35 cellular contexts compared by ENCODE assay signal in genomic region chr1:18293291-18293690, GRCh38.
DNase-seq lines count a peak whose midpoint lies in the region; ATAC-seq, FAIRE-seq and TF ChIP-seq lines count a peak whose summit lies in the region.
"Had no signal": no experiment of that assay in that cellular context is flagged by ENCODE, and none has a peak within 500 bp of the region (broad histone marks: within the 10 kb centered on the region; RNA-seq: fewer than 3 reads in every experiment).

No MANE protein-coding gene starts in this region.

- no peaks in the 10 kb centered on the region for H3K23me2 ChIP-seq in H1 (ENCODE audit: low read depth, low read length)

- H2BK20ac ChIP-seq in H1 (ENCODE audit: low read length) = peak overlapping the region; percentile 100; the same call in 1 of the 2 replicates

- no peak overlapping the region for H4K8ac ChIP-seq in H1 (ENCODE audit: extremely low read depth, insufficient read depth, low read length)

- H4K20me1 ChIP-seq in H1 (replicated peaks in 1 of 2; ENCODE audit: control insufficient read depth in 1 of 2, insufficient read depth in 2 of 2, low read length in 2 of 2) = no peaks in the 10 kb centered on the region

- peak overlapping the region; percentile 87; the same call in 1 of the 2 replicates for H2BK5ac ChIP-seq in H1 (ENCODE audit: low read depth, low read length)

- H3K36me3 ChIP-seq in H1 (ENCODE audit: control insufficient read depth in 2 of 4, insufficient read depth in 4 of 4, low read length in 3 of 4) = no peaks in the 10 kb centered on the region
- H3K36me3 ChIP-seq: adrenal gland, esophagus squamous epithelium, heart right ventricle, upper lobe of right lung had no signal

- intact Hi-C loops in cardiac septum (cut with DNase I) = no loop called here

- peak overlapping the region; percentile 78; the same call in 1 of the 2 replicates for H2AK5ac ChIP-seq in H1 (ENCODE audit: low read depth, low read length)

- H3K18ac ChIP-seq in H1 (ENCODE audit: extremely low read depth, low read length) = peak overlapping the region; percentile 92

- peak overlapping the region; percentile 47 for H3K4ac ChIP-seq in H1 (replicated peaks; ENCODE audit: insufficient read length, low read depth, low read length)

- H2AFZ ChIP-seq in H1 (ENCODE audit: low read length) = no peak overlapping the region
- H2AFZ ChIP-seq: parathyroid adenoma had no signal

- no peak for FAIRE-seq in H1 (lab: Jason Lieb, UNC)
- FAIRE-seq: endometrium, GM18507, kidney, RCC 7860 had no signal

- H3K14ac ChIP-seq in H1 (ENCODE audit: insufficient read length) = no peak overlapping the region

- no peak overlapping the region for H3K9ac ChIP-seq in H1 (replicated peaks in 1 of 4; ENCODE audit: extremely low read depth in 1 of 4, low read depth in 3 of 4, low read length in 3 of 4)
- H3K9ac ChIP-seq: KMS-11, parathyroid adenoma had no signal

- no peak for ATAC-seq in HG03469 (IDR thresholded peaks at IDR 0.05; ENCODE audit: unreplicated experiment)
- ATAC-seq: activated CD8-positive, alpha-beta T cell treated with anti-CD3 and anti-CD28 coated beads, Interleukin-2, amount 10 ng/mL, durations not matched to agents 7 days and 5 days; activated T-helper 17 cell treated with anti-CD3 and anti-CD28 coated beads, Interleukin-2, amount 50 U/mL, for 72 hours; body of pancreas; foreskin keratinocyte; heart right ventricle; upper lobe of right lung had no signal

- peak; percentile 18 to 34 for DNase-seq in NCI-H187 (lab: John Stamatoyannopoulos, UW)
- DNase-seq in NCI-H187 treated with DMSO at 0.1 percent for 48 hours (lab: John Stamatoyannopoulos, UW) = no peak
- peak; percentile 34 for DNase-seq in NCI-H2171 (lab: John Stamatoyannopoulos, UW)
- no peak for DNase-seq in H1 (ENCODE audit: low read depth in 1 of 2, low spot score in 2 of 2)
- DNase-seq in cardiac septum (ENCODE audit: low spot score) = no peak
- DNase-seq in activated CD4-positive, CD25-positive, alpha-beta regulatory T cell treated with anti-CD3 and anti-CD28 coated beads, Interleukin-2, amount 50 U/mL, for 72 hours = no peak
- DNase-seq: 8988T; activated CD4-positive, alpha-beta T cell treated with anti-CD3 and anti-CD28 coated beads for 4 hours; activated CD8-positive, alpha-beta T cell treated with anti-CD3 and anti-CD28 coated beads, Interleukin-2, amount 10 ng/mL, durations not matched to agents 7 days and 5 days; activated naive CD4-positive, alpha-beta T cell treated with anti-CD3 and anti-CD28 coated beads, Interleukin-2, amount 10 ng/mL, durations not matched to agents 7 days and 5 days; adrenal gland; body of pancreas; dermis blood vessel endothelial cell; EL; esophagus squamous epithelium; foreskin keratinocyte; GOT3; heart right ventricle; kidney; MM.1S; NCI-H1694; NCI-H526; retina; stimulated activated naive CD4-positive, alpha-beta T cell; upper lobe of right lung had no signal

- TF ChIP-seq CTCF in H1 (IDR thresholded peaks at IDR 0.05; ENCODE audit: control extremely low read depth in 1 of 3, insufficient read depth in 1 of 3, low read depth in 1 of 3, low read length in 3 of 3) = no peak

- TF ChIP-seq EP300 in Ishikawa (IDR thresholded peaks at IDR 0.05; ENCODE audit: borderline replicate concordance) (no peak), H1 (IDR thresholded peaks at IDR 0.05; ENCODE audit: borderline replicate concordance in 1 of 2, low read depth in 2 of 2, low read length in 2 of 2) (no peak)

- H3K4me2 ChIP-seq in H1 (ENCODE audit: insufficient read depth in 1 of 2, low read depth in 2 of 2, low read length in 2 of 2) = no peak overlapping the region
- H3K4me2 ChIP-seq: KMS-11 had no signal

- H3K23ac ChIP-seq in H1 (ENCODE audit: insufficient read length) = no peak overlapping the region

- no peaks in the 10 kb centered on the region for H3K79me2 ChIP-seq in H1 (ENCODE audit: control insufficient read depth in 1 of 2, insufficient read depth in 2 of 2, low read length in 2 of 2)
- H3K79me2 ChIP-seq: parathyroid adenoma had no signal

- H3K9me3 ChIP-seq in H1 (ENCODE audit: insufficient read depth in 2 of 2, low read depth in 1 of 2, low read length in 1 of 2) = no peaks in the 10 kb centered on the region
- H3K9me3 ChIP-seq: adrenal gland, body of pancreas, esophagus squamous epithelium, heart right ventricle, upper lobe of right lung had no signal

- H3K4me1 ChIP-seq in H1 (replicated peaks in 1 of 4; ENCODE audit: control insufficient read depth in 3 of 4, insufficient read depth in 4 of 4, low read length in 3 of 4) = peaks cover 14 to 44% (median 30%) of the 10 kb centered on the region in 4 experiments
- H3K4me1 ChIP-seq: adrenal gland, body of pancreas, esophagus squamous epithelium, foreskin keratinocyte, heart right ventricle, parathyroid adenoma, upper lobe of right lung had no signal

- no peak overlapping the region for H4K5ac ChIP-seq in H1 (ENCODE audit: insufficient read length, low read depth, low read length)

- H3K27me3 ChIP-seq in H1 (replicated peaks in 1 of 4; ENCODE audit: control insufficient read depth in 3 of 4, extremely low read depth in 1 of 4, insufficient read depth in 3 of 4, low read length in 3 of 4) = no peaks in the 10 kb centered on the region; a peak in 1 of 7 replicates
- H3K27me3 ChIP-seq: adrenal gland, foreskin keratinocyte had no signal

- no peak overlapping the region for H3K4me3 ChIP-seq in H1 (ENCODE audit: extremely low read depth in 1 of 4, insufficient read depth in 2 of 4, low read depth in 3 of 4, low read length in 4 of 4)
- H3K4me3 ChIP-seq: adrenal gland, body of pancreas, esophagus squamous epithelium, heart right ventricle, skin epidermis, upper lobe of right lung had no signal

- CTCF ChIA-PET in H1 (lab: Charles Lee; ENCODE audit: partially characterized antibody) = interaction anchor here (0.5 to 3.1 kb wide), 8 partner anchors 9 to 972 kb away, joined by 3 to 16 read pairs (median 4); no protein-coding TSS in a partner anchor

- H3K27ac ChIP-seq in H1 (ENCODE audit: low read depth, low read length) = no peak overlapping the region
- H3K27ac ChIP-seq: adrenal gland, body of pancreas, C4-2B, esophagus squamous epithelium, foreskin keratinocyte, heart right ventricle, KMS-11, parathyroid adenoma, skin epidermis, upper lobe of right lung had no signal

- H2BK15ac ChIP-seq in H1 (ENCODE audit: low read length) = peak overlapping the region; percentile 82; the same call in 1 of the 2 replicates

- H3K79me1 ChIP-seq in H1 (ENCODE audit: low read depth, low read length) = no peaks in the 10 kb centered on the region

- TF ChIP-seq POLR2A in H1 (IDR thresholded peaks at IDR 0.05; ENCODE audit: control extremely low read depth in 1 of 2, low read depth in 2 of 2, low read length in 2 of 2) = no peak

- no peak overlapping the region for H3K56ac ChIP-seq in H1 (replicated peaks; ENCODE audit: insufficient read length, low read depth, low read length)

- peak overlapping the region; percentile 96 for H4K91ac ChIP-seq in H1 (replicated peaks; ENCODE audit: insufficient read length, low read length)

- POLR2A ChIA-PET in H1 (lab: Charles Lee; ENCODE audit: partially characterized antibody) = interaction anchor here (0.6 to 2.2 kb wide), 3 partner anchors 8 to 58 kb away, joined by 3 to 5 read pairs (median 4); no protein-coding TSS in a partner anchor

- 93% methylated on average over 6 of the region's 6 CpGs; no CpG with 5 or more reads in 1 of the 2 experiments for WGBS in H1 (ENCODE audit: extremely low coverage in 1 of 2, insufficient coverage in 1 of 2, insufficient read length in 1 of 2, insufficient replicate concordance in 2 of 2, low coverage in 1 of 2, low lambda C conversion rate in 2 of 2, missing lambda C conversion rate in 1 of 2), 2 experiments

- H2BK12ac ChIP-seq in H1 (ENCODE audit: low read depth, low read length) = peak overlapping the region; percentile 99

- H2BK120ac ChIP-seq in H1 (replicated peaks; ENCODE audit: low read depth, low read length) = peak overlapping the region; percentile 67

- TF ChIP-seq RAD21 in Ishikawa (IDR thresholded peaks at IDR 0.05; ENCODE audit: low read depth) = no peak
- no peak for TF ChIP-seq RAD21 in H1 (IDR thresholded peaks at IDR 0.05 in 1 of 2, conservative IDR thresholded peaks at IDR 0.05 in 1 of 2; ENCODE audit: low read depth in 2 of 2, low read length in 2 of 2)

TF ChIP-seq in Ishikawa, 13 proteins besides CTCF, POLR2A, EP300 and RAD21 (continues in another document):
- no peak for TF ChIP-seq TEAD4 (IDR thresholded peaks at IDR 0.05)

TF ChIP-seq in H1, 55 proteins besides CTCF, POLR2A, EP300 and RAD21:
- TF ChIP-seq SP4 (IDR thresholded peaks at IDR 0.05; ENCODE audit: low read length) (no peak), TCF12 (IDR thresholded peaks at IDR 0.05; ENCODE audit: low read depth, low read length) (no peak), JUN (IDR thresholded peaks at IDR 0.05; ENCODE audit: low read depth, low read length) (no peak), POLR2AphosphoS5 (IDR thresholded peaks at IDR 0.05; ENCODE audit: low read depth, low read length) (no peak)

Comparison
In these comparisons a context has a peak if more than half of its experiments do, and no peak if none do; other contexts are left out.
1. DNase-seq: peak in NCI-H187 (2 of 2) and NCI-H2171 (single experiment); none in NCI-H187 treated with DMSO at 0.1 percent for 48 hours (single experiment), H1 (0 of 2), cardiac septum (single experiment) and activated CD4-positive, CD25-positive, alpha-beta regulatory T cell treated with anti-CD3 and anti-CD28 coated beads, Interleukin-2, amount 50 U/mL, for 72 hours (single experiment).